Comparison of ENCODE assay signal across 1 cellular context in genomic region chr9:109264865-109265532, GRCh38.
TF ChIP-seq lines count a peak whose summit lies in the region.

No MANE protein-coding gene starts in this region.

TF ChIP-seq in SK-N-SH treated with all-trans-retinoic acid at 6 μM for 48 hours, 23 proteins besides CTCF, POLR2A, EP300 and RAD21 (continued from another document):
- TF ChIP-seq CREB5 (CRISPR knock-in tag; IDR thresholded peaks at IDR 0.05; ENCODE audit: low read depth) (no peak), ZC3H10 (CRISPR knock-in tag; IDR thresholded peaks at IDR 0.05) (no peak), ZNF70 (CRISPR knock-in tag; IDR thresholded peaks at IDR 0.05) (no peak), ZFP3 (CRISPR knock-in tag; IDR thresholded peaks at IDR 0.05) (no peak), ZNF565 (CRISPR knock-in tag; conservative IDR thresholded peaks at IDR 0.05; ENCODE audit: low read depth) (no peak), TOX (CRISPR knock-in tag; IDR thresholded peaks at IDR 0.05; ENCODE audit: borderline replicate concordance) (no peak), ESRRG (CRISPR knock-in tag; IDR thresholded peaks at IDR 0.05) (no peak)
